In the genomic region with DNA sequence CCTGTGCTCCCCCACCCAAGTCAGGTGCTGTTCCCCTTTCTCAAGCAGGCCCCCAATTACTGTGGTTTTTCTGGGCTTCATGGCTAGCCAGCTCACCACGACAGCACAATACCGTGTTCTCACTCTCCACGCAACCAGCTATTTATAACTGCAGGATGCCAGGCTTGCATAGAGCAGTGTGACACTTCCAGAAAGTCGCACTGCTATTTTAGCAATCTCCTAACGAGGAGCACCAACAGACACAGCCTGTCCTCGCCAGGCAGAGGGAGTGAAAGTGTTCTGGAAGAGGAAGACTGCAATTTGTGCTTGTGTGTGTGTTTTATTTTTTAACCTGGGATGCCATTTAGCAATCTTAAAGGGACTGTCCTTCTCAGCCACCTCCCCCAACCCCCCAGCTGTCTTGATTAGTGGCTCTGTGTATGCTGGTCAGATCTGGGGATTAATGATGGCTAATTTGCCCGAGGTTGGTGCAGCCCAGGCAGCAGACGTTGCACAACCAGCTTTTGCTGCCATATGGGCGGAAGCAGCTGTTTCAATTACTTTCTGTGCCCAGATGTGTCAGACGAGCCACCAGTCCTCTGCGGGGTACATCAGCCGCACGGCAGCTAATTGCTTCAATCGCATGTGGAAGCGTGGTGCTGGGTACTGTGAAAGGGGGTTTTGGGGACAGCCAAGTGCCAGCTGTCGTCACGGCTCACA, we compare ENCODE assay signal across 15 cellular contexts.
DNase-seq lines count a peak whose midpoint lies in the region; ATAC-seq and TF ChIP-seq lines count a peak whose summit lies in the region.
"Had no signal": no experiment of that assay in that cellular context is flagged by ENCODE, and none has a peak within 500 bp of the region (broad histone marks: within the 10 kb centered on the region; RNA-seq: fewer than 3 reads in every experiment).

No MANE protein-coding gene starts in this region.

- H3K27me3 Mint-ChIP-seq in activated T-cell treated with anti-CD3 and anti-CD28 coated beads, Interleukin-2, amount 50 U/mL, for 4 hours (ENCODE audit: low read depth) = no peaks in the 10 kb centered on the region
- peaks cover 0 to 1% of the 10 kb centered on the region in 2 donors for H3K27me3 Mint-ChIP-seq in CD4-positive, alpha-beta memory T cell
- H3K27me3 Mint-ChIP-seq in T-cell = peaks cover 0 to 6% of the 10 kb centered on the region in 2 donors

- RAD21 ChIA-PET in HCT116 (lab: Charles Lee; ENCODE audit: low non-redundant PET in 1 of 2, low total read pairs in 2 of 2, uncharacterized antibody in 2 of 2, unreplicated experiment in 2 of 2) = no interaction called here

- H3K36me3 Mint-ChIP-seq in activated T-cell treated with anti-CD3 and anti-CD28 coated beads, Interleukin-2, amount 50 U/mL, for 4 hours (ENCODE audit: insufficient read depth) = no peaks in the 10 kb centered on the region
- H3K36me3 Mint-ChIP-seq in CD4-positive, alpha-beta memory T cell = no peaks in the 10 kb centered on the region
- no peaks in the 10 kb centered on the region for H3K36me3 Mint-ChIP-seq in T-cell

- peak overlapping the region in 1 of 7 donors; percentile 43 for H3K27ac Mint-ChIP-seq in CD4-positive, alpha-beta memory T cell
- no peak overlapping the region for H3K27ac Mint-ChIP-seq in T-cell

- H3K79me2 ChIP-seq in HCT116 (ENCODE audit: insufficient read depth, low read length) (no peaks in the 10 kb centered on the region), parathyroid adenoma (no peaks in the 10 kb centered on the region)

- no peaks in the 10 kb centered on the region for H3K27me3 ChIP-seq in HCT116 (ENCODE audit: insufficient read depth, low read length)
- no peaks in the 10 kb centered on the region for H3K27me3 ChIP-seq in parathyroid adenoma (ENCODE audit: control insufficient read depth, insufficient read depth, low read length)
- H3K27me3 ChIP-seq in CD4-positive, alpha-beta memory T cell (ENCODE audit: insufficient read depth, low read length) = no peaks in the 10 kb centered on the region
- H3K27me3 ChIP-seq: BE2C, pancreas had no signal

- H3K4me3 Mint-ChIP-seq in activated T-cell treated with anti-CD3 and anti-CD28 coated beads, Interleukin-2, amount 50 U/mL, for 4 hours = no peak overlapping the region
- no peak overlapping the region for H3K4me3 Mint-ChIP-seq in CD4-positive, alpha-beta memory T cell
- no peak overlapping the region for H3K4me3 Mint-ChIP-seq in T-cell

- TF ChIP-seq CTCF in HCT116 (IDR thresholded peaks at IDR 0.05 in 2 of 3, conservative IDR thresholded peaks at IDR 0.05 in 1 of 3; ENCODE audit: borderline replicate concordance in 1 of 3, insufficient read depth in 1 of 3, low read depth in 2 of 3, low read length in 2 of 3) (no peak), parathyroid adenoma (IDR thresholded peaks at IDR 0.05) (no peak)

- POLR2A ChIA-PET in HCT116 (lab: Charles Lee) = no interaction called here
- POLR2A ChIA-PET in CD4-positive, alpha-beta memory T cell (lab: Charles Lee; ENCODE audit: partially characterized antibody) = no interaction called here
- POLR2A ChIA-PET in T-cell (lab: Charles Lee) = no interaction called here

- CTCF ChIA-PET in HCT116 (lab: Charles Lee) (no interaction called here), T-cell (lab: Charles Lee) (no interaction called here)
- CTCF ChIA-PET in CD4-positive, alpha-beta memory T cell (lab: Charles Lee; ENCODE audit: partially characterized antibody) = no interaction called here

- H3K4me2 ChIP-seq in HCT116 (ENCODE audit: low read length) = peak overlapping the region; percentile 27; the same call in 1 of the 2 replicates
- peak overlapping the region; percentile 18 for H3K4me2 ChIP-seq in parathyroid adenoma (ENCODE audit: low read length)

- H4K20me1 ChIP-seq in HCT116 (ENCODE audit: insufficient read depth) = no peaks in the 10 kb centered on the region

- intact Hi-C loops in HCT116 (cut with micrococcal nuclease) = no loop called here
- intact Hi-C loops in CD4-positive, alpha-beta memory T cell (cut with micrococcal nuclease) = no loop called here

- H2AFZ ChIP-seq in HCT116 (ENCODE audit: low read depth, low read length, poor library complexity, severe bottlenecking) (no peak overlapping the region), parathyroid adenoma (peak overlapping the region; percentile 74)

- ATAC-seq in HCT116 = peak; percentile 30; the same call in 1 of the 2 replicates
- no peak for ATAC-seq in activated T-cell treated with anti-CD3 and anti-CD28 coated beads, Interleukin-2, amount 50 U/mL, for 4 hours
- no peak for ATAC-seq in T-cell (replicated peaks in 1 of 4)

- H3K9me3 ChIP-seq in HCT116 (ENCODE audit: control insufficient read depth in 1 of 2, insufficient read depth in 1 of 2, low read depth in 1 of 2, low read length in 2 of 2) (no peaks in the 10 kb centered on the region; a peak in 1 of 4 replicates), parathyroid adenoma (ENCODE audit: control insufficient read depth, low read length) (no peaks in the 10 kb centered on the region)
- H3K9me3 ChIP-seq in CD4-positive, alpha-beta memory T cell (ENCODE audit: control insufficient read depth in 1 of 2, low read length in 2 of 2) = no peaks in the 10 kb centered on the region
- H3K9me3 ChIP-seq: BE2C, pancreas, suprapubic skin had no signal

- TF ChIP-seq RAD21 in HCT116 (IDR thresholded peaks at IDR 0.05; ENCODE audit: low read depth) = no peak

- no peaks in the 10 kb centered on the region for H3K9me2 ChIP-seq in HCT116 (ENCODE audit: insufficient read depth)

- H3K4me1 ChIP-seq in HCT116 (ENCODE audit: control insufficient read depth in 1 of 2, insufficient read depth in 2 of 2, low read length in 2 of 2) (peaks cover 0 to 12% of the 10 kb centered on the region in 2 experiments; a peak in 2 of 4 replicates), parathyroid adenoma (peaks cover 22% of the 10 kb centered on the region)
- H3K4me1 ChIP-seq in CD4-positive, alpha-beta memory T cell (ENCODE audit: insufficient read depth, low read length) = no peaks in the 10 kb centered on the region
- H3K4me1 ChIP-seq: BE2C, pancreas, suprapubic skin had no signal

- no peak overlapping the region for H3K4me3 ChIP-seq in HCT116 (replicated peaks in 1 of 2; ENCODE audit: low read depth in 1 of 2, low read length in 2 of 2)
- H3K4me3 ChIP-seq in parathyroid adenoma (ENCODE audit: low read depth, low read length) = no peak overlapping the region
- no peak overlapping the region for H3K4me3 ChIP-seq in CD4-positive, alpha-beta memory T cell (ENCODE audit: low read length in 2 of 2)
- H3K4me3 ChIP-seq: pancreas, suprapubic skin had no signal

- TF ChIP-seq POLR2A in HCT116 (IDR thresholded peaks at IDR 0.05; ENCODE audit: borderline replicate concordance, extremely low read depth, insufficient read depth, insufficient read length) = no peak

- DNase-seq in HCT116 (ENCODE audit: low read depth, low spot score) (no peak), NCI-H69 (lab: John Stamatoyannopoulos, UW) (peak; percentile 73), T-cell (no peak), LoVo (ENCODE audit: low spot score) (no peak)
- DNase-seq in activated T-cell treated with anti-CD3 and anti-CD28 coated beads, Interleukin-2, amount 50 U/mL, for 4 hours = no peak
- no peak for DNase-seq in CD4-positive, alpha-beta memory T cell
- DNase-seq: BE2C, DMS79 treated with DMSO at 0.1 percent for 48 hours, kidney glomerular epithelial cell, NCI-H1048, NCI-H446 treated with DMSO at 0.1 percent for 48 hours, pancreas had no signal

- no peaks in the 10 kb centered on the region for H3K36me3 ChIP-seq in HCT116 (ENCODE audit: control insufficient read depth in 1 of 2, insufficient read depth in 2 of 2, low read length in 2 of 2)
- H3K36me3 ChIP-seq in parathyroid adenoma (ENCODE audit: control insufficient read depth, insufficient read depth, low read length) = no peaks in the 10 kb centered on the region
- no peaks in the 10 kb centered on the region for H3K36me3 ChIP-seq in CD4-positive, alpha-beta memory T cell (ENCODE audit: insufficient read depth, low read length)
- H3K36me3 ChIP-seq: BE2C, pancreas, suprapubic skin had no signal

- no TSS peak for BruUV-seq in HCT116 (replicated peaks; lab: Mats Ljungman, UMichigan)

- no peaks in the 10 kb centered on the region for H3K4me1 Mint-ChIP-seq in activated T-cell treated with anti-CD3 and anti-CD28 coated beads, Interleukin-2, amount 50 U/mL, for 4 hours (ENCODE audit: low read depth)
- H3K4me1 Mint-ChIP-seq in CD4-positive, alpha-beta memory T cell = no peaks in the 10 kb centered on the region
- H3K4me1 Mint-ChIP-seq in T-cell = no peaks in the 10 kb centered on the region

- H3K9ac ChIP-seq in HCT116 (ENCODE audit: low read length) (no peak overlapping the region), parathyroid adenoma (no peak overlapping the region)

- H3K27ac ChIP-seq in HCT116 (ENCODE audit: low read depth, low read length) = no peak overlapping the region
- H3K27ac ChIP-seq in cingulate gyrus (ENCODE audit: low read depth, low read length) = peak overlapping the region; percentile 32
- H3K27ac ChIP-seq in parathyroid adenoma = peak overlapping the region; percentile 91
- H3K27ac ChIP-seq in CD4-positive, alpha-beta memory T cell (ENCODE audit: low read depth, low read length) = no peak overlapping the region
- H3K27ac ChIP-seq: pancreas, suprapubic skin had no signal

- peaks cover 3% of the 10 kb centered on the region for H3K9me3 Mint-ChIP-seq in activated T-cell treated with anti-CD3 and anti-CD28 coated beads, Interleukin-2, amount 50 U/mL, for 4 hours
- peaks cover 2 to 12% (median 6%) of the 10 kb centered on the region in 8 donors for H3K9me3 Mint-ChIP-seq in CD4-positive, alpha-beta memory T cell
- peaks cover 0 to 11% (median 11%) of the 10 kb centered on the region in 3 donors for H3K9me3 Mint-ChIP-seq in T-cell

TF ChIP-seq in HCT116, 20 proteins besides CTCF, POLR2A, EP300 and RAD21:
- TF ChIP-seq POLR2AphosphoS5 (IDR thresholded peaks at IDR 0.05; ENCODE audit: low read depth, low read length) (no peak), ELF1 (IDR thresholded peaks at IDR 0.05; ENCODE audit: borderline replicate concordance, low read depth) (no peak), ZFX (IDR thresholded peaks at IDR 0.05) (no peak), YY1 (IDR thresholded peaks at IDR 0.05; ENCODE audit: extremely low read depth, insufficient replicate concordance, low read depth, low read length) (no peak), EGR1 (IDR thresholded peaks at IDR 0.05; ENCODE audit: low read depth) (no peak)
- TF ChIP-seq, protein P1, sequence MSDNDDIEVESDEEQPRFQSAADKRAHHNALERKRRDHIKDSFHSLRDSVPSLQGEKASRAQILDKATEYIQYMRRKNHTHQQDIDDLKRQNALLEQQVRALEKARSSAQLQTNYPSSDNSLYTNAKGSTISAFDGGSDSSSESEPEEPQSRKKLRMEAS (IDR thresholded peaks at IDR 0.05) = no peak

Comparison
In these comparisons a context has a peak if more than half of its experiments do, and no peak if none do; other contexts are left out.
1. H3K27ac ChIP-seq: peak in cingulate gyrus (single experiment) and parathyroid adenoma (single experiment); none in HCT116 (single experiment) and CD4-positive, alpha-beta memory T cell (single experiment).